Comparison of ENCODE assay signal across 24 cellular contexts in the genomic region with DNA sequence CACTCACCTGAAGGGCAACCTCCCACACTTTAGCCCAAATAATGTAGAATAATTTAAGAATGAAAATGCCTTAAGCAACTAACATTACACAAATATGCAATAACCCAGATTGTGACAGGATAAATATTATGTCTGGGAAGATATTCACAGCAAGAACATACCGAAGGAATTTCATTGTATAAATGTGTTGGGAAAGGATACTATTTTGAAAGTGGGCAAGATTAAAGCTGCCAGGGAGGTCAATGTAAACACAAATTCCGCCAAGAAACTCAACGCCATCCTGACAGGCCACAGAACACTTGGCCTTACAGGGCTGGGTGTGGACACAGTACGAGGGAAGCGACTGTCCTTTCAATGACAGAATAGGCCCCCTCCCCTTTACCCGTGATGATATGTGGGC.
DNase-seq lines count a peak whose midpoint lies in the region; FAIRE-seq and TF ChIP-seq lines count a peak whose summit lies in the region.
"Had no signal": no experiment of that assay in that cellular context is flagged by ENCODE, and none has a peak within 500 bp of the region (broad histone marks: within the 10 kb centered on the region; RNA-seq: fewer than 3 reads in every experiment).

No MANE protein-coding gene starts in this region.

- H3K79me2 ChIP-seq in MM.1S (ENCODE audit: low read length) (peaks cover 22% of the 10 kb centered on the region), endothelial cell of umbilical vein (ENCODE audit: control insufficient read depth, insufficient read depth, low read length) (peaks cover 97% of the 10 kb centered on the region), trophoblast cell (ENCODE audit: control insufficient read depth, insufficient read depth, low read length, poor library complexity) (no peaks in the 10 kb centered on the region)

- H3K27ac Mint-ChIP-seq in Calu3 (ENCODE audit: unreplicated experiment) = peak overlapping the region; percentile 50
- H3K27ac Mint-ChIP-seq in activated naive CD4-positive, alpha-beta T cell treated with anti-CD3 and anti-CD28 coated beads, Interleukin-2, amount 10 ng/mL, durations not matched to agents 7 days and 5 days = no peak overlapping the region
- H3K27ac Mint-ChIP-seq: activated CD8-positive, alpha-beta T cell treated with anti-CD3 and anti-CD28 coated beads, Interleukin-2, amount 10 ng/mL, durations not matched to agents 7 days and 5 days; H9; T-helper 1 cell treated with Interleukin-12 subunit alpha and Interleukin-12 subunit beta and Interleukin-4 antibody, amounts not matched to agents 30 μg/mL and 1 μg/mL, for 36 hours; WTC11 had no signal

- H3K4ac ChIP-seq in trophoblast cell (ENCODE audit: low read depth, low read length) = peak overlapping the region; percentile 33

- H3K14ac ChIP-seq in trophoblast cell (ENCODE audit: low read length) = no peak overlapping the region

- H3K27me3 ChIP-seq in MM.1S (replicated peaks; ENCODE audit: insufficient read depth, low read length) (no peaks in the 10 kb centered on the region), endothelial cell of umbilical vein (ENCODE audit: control insufficient read depth in 2 of 2, insufficient read depth in 2 of 2, low read length in 2 of 2) (no peaks in the 10 kb centered on the region), trophoblast cell (ENCODE audit: insufficient read depth, low read length) (no peaks in the 10 kb centered on the region)
- H3K27me3 ChIP-seq: right atrium auricular region, upper lobe of left lung had no signal

- no peak overlapping the region for H2BK12ac ChIP-seq in trophoblast cell (ENCODE audit: low read length)

- no peak for TF ChIP-seq CTCF in Calu3 (IDR thresholded peaks at IDR 0.05; ENCODE audit: unreplicated experiment)
- TF ChIP-seq CTCF in MM.1S (IDR thresholded peaks at IDR 0.05; ENCODE audit: low read length) = no peak
- TF ChIP-seq CTCF in endothelial cell of umbilical vein (IDR thresholded peaks at IDR 0.05; ENCODE audit: extremely low read depth in 1 of 2, insufficient read depth in 1 of 2, low read depth in 1 of 2, low read length in 2 of 2) = no peak

- peaks cover 14% of the 10 kb centered on the region for H3K4me1 ChIP-seq in MM.1S (ENCODE audit: low read length)
- peaks cover 16% of the 10 kb centered on the region for H3K4me1 ChIP-seq in endothelial cell of umbilical vein (ENCODE audit: control insufficient read depth, extremely low read depth, insufficient read depth, low read length)
- H3K4me1 ChIP-seq in trophoblast cell (ENCODE audit: control insufficient read depth in 1 of 2, insufficient read depth in 2 of 2, low read length in 2 of 2) = peaks cover 14 to 25% of the 10 kb centered on the region in 2 experiments
- H3K4me1 ChIP-seq: BE2C, right atrium auricular region had no signal

- H3K36me3 ChIP-seq in MM.1S (replicated peaks; ENCODE audit: insufficient read depth, low read length) (peaks cover 7% of the 10 kb centered on the region; the same call in 1 of the 2 replicates), endothelial cell of umbilical vein (ENCODE audit: control insufficient read depth in 2 of 2, extremely low read depth in 1 of 2, insufficient read depth in 2 of 2, low read length in 2 of 2) (peaks cover 0 to 20% of the 10 kb centered on the region in 2 experiments), trophoblast cell (ENCODE audit: control insufficient read depth in 1 of 2, insufficient read depth in 2 of 2, low read length in 2 of 2) (peaks cover 24 to 47% of the 10 kb centered on the region in 2 experiments)
- H3K36me3 ChIP-seq: BE2C had no signal

- POLR2A ChIA-PET in endothelial cell of umbilical vein (lab: Charles Lee) = interaction anchor here (1.7 kb wide), 1 partner anchor 12 kb away, joined by 6 read pairs; no protein-coding TSS in a partner anchor

- peaks cover 14% of the 10 kb centered on the region for H3F3A ChIP-seq in MM.1S (ENCODE audit: insufficient read depth, low read length)

- no peaks in the 10 kb centered on the region for H3K9me3 Mint-ChIP-seq in Calu3 (ENCODE audit: low read depth, unreplicated experiment)
- H3K9me3 Mint-ChIP-seq in activated naive CD4-positive, alpha-beta T cell treated with anti-CD3 and anti-CD28 coated beads, Interleukin-2, amount 10 ng/mL, durations not matched to agents 7 days and 5 days = no peaks in the 10 kb centered on the region
- H3K9me3 Mint-ChIP-seq: H9; T-helper 1 cell treated with Interleukin-12 subunit alpha and Interleukin-12 subunit beta and Interleukin-4 antibody, amounts not matched to agents 30 μg/mL and 1 μg/mL, for 36 hours; WTC11 had no signal

- H3K9me3 ChIP-seq in MM.1S (replicated peaks; ENCODE audit: insufficient read depth, low read length) = no peaks in the 10 kb centered on the region
- H3K9me3 ChIP-seq in endothelial cell of umbilical vein (replicated peaks; ENCODE audit: control insufficient read depth, insufficient read depth, low read length) = no peaks in the 10 kb centered on the region
- no peaks in the 10 kb centered on the region for H3K9me3 ChIP-seq in trophoblast cell (ENCODE audit: insufficient read depth, low read depth, low read length)
- H3K9me3 ChIP-seq: BE2C, heart right ventricle, right atrium auricular region, upper lobe of left lung had no signal

- H2BK120ac ChIP-seq in trophoblast cell (ENCODE audit: insufficient read depth, low read length, poor library complexity) = no peak overlapping the region

- H3K27ac ChIP-seq in MM.1S (ENCODE audit: low read length) = peak overlapping the region; percentile 67; the same call in 1 of the 2 replicates
- H3K27ac ChIP-seq in endothelial cell of umbilical vein (ENCODE audit: insufficient read depth, low read depth, low read length) = no peak overlapping the region
- no peak overlapping the region for H3K27ac ChIP-seq in trophoblast cell (ENCODE audit: low read depth, low read length)
- H3K27ac ChIP-seq: heart right ventricle, right atrium auricular region had no signal

- peaks cover 67% of the 10 kb centered on the region for H3K36me3 Mint-ChIP-seq in Calu3 (ENCODE audit: insufficient read depth, unreplicated experiment)
- H3K36me3 Mint-ChIP-seq in activated naive CD4-positive, alpha-beta T cell treated with anti-CD3 and anti-CD28 coated beads, Interleukin-2, amount 10 ng/mL, durations not matched to agents 7 days and 5 days = peaks cover 58% of the 10 kb centered on the region
- H3K36me3 Mint-ChIP-seq: WTC11 had no signal

- dilution Hi-C loops in endothelial cell of umbilical vein (cut with MboI; ENCODE audit: extremely low pct_ligation_motif_present, low sequenced_read_pairs) = no loop called here

- no peak overlapping the region for H3K4me3 Mint-ChIP-seq in Calu3 (ENCODE audit: low read depth, unreplicated experiment)
- no peak overlapping the region for H3K4me3 Mint-ChIP-seq in activated naive CD4-positive, alpha-beta T cell treated with anti-CD3 and anti-CD28 coated beads, Interleukin-2, amount 10 ng/mL, durations not matched to agents 7 days and 5 days
- H3K4me3 Mint-ChIP-seq: activated CD8-positive, alpha-beta T cell treated with anti-CD3 and anti-CD28 coated beads, Interleukin-2, amount 10 ng/mL, durations not matched to agents 7 days and 5 days; H9; T-helper 1 cell treated with Interleukin-12 subunit alpha and Interleukin-12 subunit beta and Interleukin-4 antibody, amounts not matched to agents 30 μg/mL and 1 μg/mL, for 36 hours; WTC11 had no signal

- H3K4me3 ChIP-seq in MM.1S (ENCODE audit: low read length) = no peak overlapping the region
- H3K4me3 ChIP-seq in endothelial cell of umbilical vein (replicated peaks in 1 of 3; ENCODE audit: insufficient read depth in 1 of 3, low read depth in 1 of 3, low read length in 3 of 3) = no peak overlapping the region
- H3K4me3 ChIP-seq in trophoblast cell (ENCODE audit: low read depth, low read length) = no peak overlapping the region
- H3K4me3 ChIP-seq: heart right ventricle, right atrium auricular region, upper lobe of left lung had no signal

- H3K18ac ChIP-seq in trophoblast cell (ENCODE audit: low read length) = peak overlapping the region; percentile 61

- H3K4me1 Mint-ChIP-seq in Calu3 (ENCODE audit: low read depth, unreplicated experiment) = peaks cover 28% of the 10 kb centered on the region
- H3K4me1 Mint-ChIP-seq in activated naive CD4-positive, alpha-beta T cell treated with anti-CD3 and anti-CD28 coated beads, Interleukin-2, amount 10 ng/mL, durations not matched to agents 7 days and 5 days = peaks cover 32% of the 10 kb centered on the region

- CTCF ChIA-PET in Calu3 (lab: Charles Lee) = no interaction called here
- CTCF ChIA-PET in endothelial cell of umbilical vein (lab: Charles Lee) = interaction anchor here (0.7 to 1.8 kb wide), 5 partner anchors 11 to 130 kb away, joined by 3 to 8 read pairs (median 4); no protein-coding TSS in a partner anchor
- CTCF ChIA-PET in activated naive CD4-positive, alpha-beta T cell treated with anti-CD3 and anti-CD28 coated beads, Interleukin-2, amount 10 ng/mL, durations not matched to agents 7 days and 5 days (lab: Charles Lee) = interaction anchor here (1.1 to 1.3 kb wide), 2 partner anchors 9 to 149 kb away, joined by 3 to 5 read pairs; no protein-coding TSS in a partner anchor

- no TSS peak for BruUV-seq in Calu3 (replicated peaks; lab: Mats Ljungman, UMichigan)
- BruUV-seq in endothelial cell of umbilical vein (replicated peaks; lab: Mats Ljungman, UMichigan) = no TSS peak

- DNase-seq in Calu3 = no peak
- no peak for DNase-seq in MM.1S
- DNase-seq in endothelial cell of umbilical vein (ENCODE audit: low read depth, low spot score) = peak; percentile 37
- no peak for DNase-seq in trophoblast cell
- no peak for DNase-seq in T1000 (lab: John Stamatoyannopoulos, UW)
- no peak for DNase-seq in NCI-H2171 treated with DMSO at 0.1 percent for 48 hours (lab: John Stamatoyannopoulos, UW)
- no peak for DNase-seq in activated naive CD4-positive, alpha-beta T cell treated with anti-CD3 and anti-CD28 coated beads, Interleukin-2, amount 10 ng/mL, durations not matched to agents 7 days and 5 days
- no peak for DNase-seq in retina
- DNase-seq: activated CD8-positive, alpha-beta T cell treated with anti-CD3 and anti-CD28 coated beads, Interleukin-2, amount 10 ng/mL, durations not matched to agents 7 days and 5 days; amniotic stem cell; BE2C; central memory CD4-positive, alpha-beta T cell; GDM1; H9; heart right ventricle; NCI-H146; NCI-H748 treated with DMSO at 0.1 percent for 48 hours; nucleus accumbens; PC-3; SIG-M5; upper lobe of left lung had no signal

- H3K27me3 Mint-ChIP-seq in Calu3 (ENCODE audit: unreplicated experiment) = no peaks in the 10 kb centered on the region
- no peaks in the 10 kb centered on the region for H3K27me3 Mint-ChIP-seq in activated naive CD4-positive, alpha-beta T cell treated with anti-CD3 and anti-CD28 coated beads, Interleukin-2, amount 10 ng/mL, durations not matched to agents 7 days and 5 days

- H4K12ac ChIP-seq in trophoblast cell (ENCODE audit: low read depth, low read length) = no peak overlapping the region

- no peak overlapping the region for H4K8ac ChIP-seq in trophoblast cell (ENCODE audit: low read depth, low read length)

- peak overlapping the region; percentile 72; the same call in 1 of the 2 replicates for H3K4me2 ChIP-seq in MM.1S (ENCODE audit: low read depth, low read length)
- H3K4me2 ChIP-seq in endothelial cell of umbilical vein (ENCODE audit: insufficient read depth, low read length) = no peak overlapping the region
- H3K4me2 ChIP-seq in trophoblast cell (ENCODE audit: low read length) = no peak overlapping the region

- no peak for TF ChIP-seq POLR2A in endothelial cell of umbilical vein (IDR thresholded peaks at IDR 0.05; ENCODE audit: low read depth, low read length)

- intact Hi-C loops in Calu3 (cut with micrococcal nuclease; ENCODE audit: unreplicated experiment) (loop anchor here (5.0 kb wide), 1 partner anchor 39 kb away; no protein-coding TSS in a partner anchor), endothelial cell of umbilical vein (cut with micrococcal nuclease) (no loop called here)

- H3K79me1 ChIP-seq in trophoblast cell (ENCODE audit: low read length) = peaks cover 6% of the 10 kb centered on the region

- no peak overlapping the region for H2AK5ac ChIP-seq in trophoblast cell (ENCODE audit: low read length)

- no peak overlapping the region for H3K9ac ChIP-seq in MM.1S (ENCODE audit: low read length)
- no peak overlapping the region for H3K9ac ChIP-seq in endothelial cell of umbilical vein (replicated peaks; ENCODE audit: extremely low read depth, insufficient read depth, low read length)
- H3K9ac ChIP-seq in trophoblast cell (ENCODE audit: low read length) = no peak overlapping the region

- WGBS in trophoblast cell (ENCODE audit: extremely low coverage, insufficient coverage, insufficient read length) = no CpG with 5 or more reads among the region's 6 CpGs

- H3K23ac ChIP-seq in trophoblast cell (ENCODE audit: low read length) = no peak overlapping the region

- no peaks in the 10 kb centered on the region for H3K9me2 ChIP-seq in MM.1S (replicated peaks; ENCODE audit: insufficient read depth, low read length)

- no peak overlapping the region for H2BK5ac ChIP-seq in trophoblast cell (ENCODE audit: low read depth, low read length, poor library complexity)

- FAIRE-seq in endothelial cell of umbilical vein (lab: Jason Lieb, UNC) = no peak

- no peak overlapping the region for H4K91ac ChIP-seq in trophoblast cell (ENCODE audit: low read depth, low read length)

- no peak overlapping the region for H2AFZ ChIP-seq in MM.1S (ENCODE audit: low read length)
- H2AFZ ChIP-seq in endothelial cell of umbilical vein (ENCODE audit: low read depth, low read length) = no peak overlapping the region
- H2AFZ ChIP-seq in trophoblast cell (ENCODE audit: insufficient read depth, low read length, poor library complexity) = no peak overlapping the region

- H3K9me1 ChIP-seq in endothelial cell of umbilical vein (replicated peaks; ENCODE audit: control insufficient read depth, extremely low read depth, insufficient read depth, low read length) = no peaks in the 10 kb centered on the region

- H4K20me1 ChIP-seq in MM.1S (ENCODE audit: insufficient read depth, low read length) (no peaks in the 10 kb centered on the region), endothelial cell of umbilical vein (replicated peaks; ENCODE audit: control insufficient read depth, extremely low read depth, insufficient read depth, low read length) (no peaks in the 10 kb centered on the region)
